8 cellular contexts compared by ENCODE assay signal in the genomic region with DNA sequence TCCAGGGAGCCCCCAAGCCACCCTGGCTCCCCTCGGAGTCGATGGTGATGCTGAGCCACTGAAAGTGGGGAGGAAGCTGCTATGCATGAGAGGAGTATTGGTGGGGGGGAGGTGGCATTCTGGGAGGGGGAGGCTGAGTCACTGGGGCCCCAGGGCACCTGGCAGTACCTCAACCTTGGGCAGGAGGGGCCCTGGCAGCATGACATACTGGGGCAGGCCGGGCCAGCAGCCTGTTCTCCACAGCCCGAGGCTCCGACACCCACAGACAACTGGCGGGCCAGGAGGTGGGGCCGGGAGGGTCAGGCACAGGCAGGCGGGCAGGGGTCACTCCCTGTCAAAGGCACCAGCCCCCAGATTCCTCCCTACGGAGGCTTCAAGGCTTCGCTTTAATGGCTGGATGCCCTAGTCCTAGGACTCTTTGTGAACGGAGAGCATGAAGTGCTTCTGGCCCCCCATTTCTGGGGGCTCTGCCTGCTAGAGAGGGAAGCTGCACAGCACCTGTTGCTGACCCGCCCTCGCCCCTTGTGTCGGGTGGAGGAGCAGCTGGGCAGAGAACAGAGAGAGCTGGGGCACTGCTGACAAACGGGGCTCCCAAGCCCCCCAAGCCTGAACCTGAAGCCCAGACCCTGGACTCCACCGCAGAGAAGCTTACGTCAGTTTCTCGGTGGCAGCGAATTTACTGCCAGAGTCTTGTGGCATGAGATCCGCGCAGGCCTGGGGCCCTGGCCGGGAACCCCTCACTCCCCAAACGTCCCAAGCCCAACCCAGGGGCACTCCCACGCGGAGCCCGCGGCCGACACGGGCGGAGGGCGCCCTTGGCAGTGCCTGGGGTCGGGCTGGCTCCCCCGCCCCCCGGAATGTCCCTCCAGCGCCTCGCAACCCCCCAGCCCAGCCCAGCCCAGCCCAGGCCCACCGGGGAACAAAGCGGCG. TPM values are rescaled to one million over a fixed set of nuclear protein-coding genes. Genes with fewer than 3 reads are reported as not detected.
DNase-seq lines count a peak whose midpoint lies in the region; TF ChIP-seq lines count a peak whose summit lies in the region.

No MANE protein-coding gene starts in this region.

- TF ChIP-seq CTCF in cardiac muscle cell (IDR thresholded peaks at IDR 0.05; ENCODE audit: low read depth, low read length) (no peak), retinal pigment epithelial cell (conservative IDR thresholded peaks at IDR 0.05; ENCODE audit: low read depth, low read length) (no peak)

- peak overlapping the region; percentile 59 for H3K27ac ChIP-seq in cardiac muscle cell

- peak; percentile 56 for DNase-seq in NCI-H82 (lab: John Stamatoyannopoulos, UW)
- DNase-seq in NCI-H82 treated with DMSO at 0.1 percent for 48 hours (lab: John Stamatoyannopoulos, UW; ENCODE audit: unreplicated experiment), result no peak
- peak; percentile 28 for DNase-seq in activated CD8-positive, alpha-beta memory T cell treated with anti-CD3 and anti-CD28 coated beads, Interleukin-2, amount 50 U/mL, for 4 hours
- peak in 1 of 2 donors; percentile 56 for DNase-seq in cardiac muscle cell (ENCODE audit: low read depth in 1 of 2, low spot score in 1 of 2)
- DNase-seq in retinal pigment epithelial cell (ENCODE audit: low read depth), result no peak
- no peak for DNase-seq in AML-193 (lab: John Stamatoyannopoulos, UW)
- no peak for DNase-seq in OCI-M1 (lab: John Stamatoyannopoulos, UW)
- no peak for DNase-seq in KBM-7

- H3K36me3 ChIP-seq in cardiac muscle cell, result no peaks in the 10 kb centered on the region

- in situ Hi-C loops in KBM-7 (cut with MboI; ENCODE audit: low pct_unique_long_range_greater_than_20kb, low sequenced_read_pairs), result no loop called here

- H3K4me3 ChIP-seq in cardiac muscle cell (peak overlapping the region; percentile 50), retinal pigment epithelial cell (ENCODE audit: low read length) (peak overlapping the region; percentile 71)

- H3K4me1 ChIP-seq in cardiac muscle cell (ENCODE audit: low read depth), result peaks cover 26% of the 10 kb centered on the region

- H3K27me3 ChIP-seq in cardiac muscle cell, result no peaks in the 10 kb centered on the region

- H3K9me3 ChIP-seq in cardiac muscle cell (ENCODE audit: low read depth), result no peaks in the 10 kb centered on the region

RNA-seq across cellular contexts. Expression of gene CASKIN2, which starts 0.8 kb away (rescaled TPM):
- total RNA-seq in cardiac muscle cell, result 24.4 and 31.2 TPM in 2 replicates
- 18.1 and 27.3 TPM in 2 replicates for polyA plus RNA-seq in cardiac muscle cell

RNA-seq across cellular contexts. Expression of gene TSEN54, which starts 1.8 kb away (rescaled TPM):
- 70.5 and 88.8 TPM in 2 replicates for total RNA-seq in cardiac muscle cell
- 52.8 and 64.4 TPM in 2 replicates for polyA plus RNA-seq in cardiac muscle cell

RNA-seq across cellular contexts. Expression of gene LLGL2, which starts 10.9 kb away (rescaled TPM):
- 28.1 and 40.3 TPM in 2 replicates for total RNA-seq in cardiac muscle cell
- 35.2 and 45.5 TPM in 2 replicates for polyA plus RNA-seq in cardiac muscle cell

RNA-seq across cellular contexts. Expression of gene TMEM94, which starts 58.1 kb away (rescaled TPM):
- total RNA-seq in cardiac muscle cell, result 87.1 and 105 TPM in 2 replicates
- 74.2 and 93.5 TPM in 2 replicates for polyA plus RNA-seq in cardiac muscle cell

Comparison
In these comparisons a context has a peak if more than half of its experiments do, and no peak if none do; other contexts are left out.
1. DNase-seq: peak in NCI-H82 (single experiment) and activated CD8-positive, alpha-beta memory T cell treated with anti-CD3 and anti-CD28 coated beads, Interleukin-2, amount 50 U/mL, for 4 hours (single experiment); none in NCI-H82 treated with DMSO at 0.1 percent for 48 hours (single experiment), retinal pigment epithelial cell (single experiment), AML-193 (0 of 2), OCI-M1 (single experiment) and KBM-7 (single experiment).